Comparison of ENCODE assay signal across 9 cellular contexts in the genomic region with DNA sequence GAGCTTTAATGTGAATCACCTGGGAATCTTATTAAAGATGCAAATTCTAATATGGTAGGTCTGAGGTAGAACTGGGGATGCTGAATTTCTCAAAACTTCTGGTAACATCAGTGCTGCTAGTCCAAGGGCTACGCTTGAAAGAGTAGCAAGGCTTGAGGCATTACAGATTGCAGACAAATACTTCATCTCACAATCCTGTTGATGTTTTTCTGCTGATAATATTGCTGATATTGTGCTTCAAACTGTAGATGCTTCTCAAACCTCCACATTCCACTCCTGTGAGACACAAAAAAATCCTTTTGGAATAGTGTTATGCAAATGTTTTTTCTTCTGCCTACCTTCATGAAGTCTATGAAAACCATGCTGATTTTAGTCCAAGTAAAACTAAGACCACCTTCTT.
"Had no signal": no experiment of that assay in that cellular context is flagged by ENCODE, and none has a peak within 500 bp of the region (broad histone marks: within the 10 kb centered on the region; RNA-seq: fewer than 3 reads in every experiment).

No MANE protein-coding gene starts in this region.

- H3K4me1 ChIP-seq: HAP-1 had no signal

- H3K4me3 ChIP-seq: GM23248, HAP-1, K562 had no signal

- H3K27ac Mint-ChIP-seq: HFFc6 had no signal

- H2AFZ ChIP-seq: GM23248 had no signal

- DNase-seq: GM23248, GOT3, H7, HFFc6 had no signal

- H3K9ac ChIP-seq: GM23248 had no signal

- H3K4me3 Mint-ChIP-seq: HFFc6 had no signal

- H3K27ac ChIP-seq: GM23248, HL-60 had no signal

- FAIRE-seq: HepG2, K562 had no signal

- ATAC-seq: HCT116, HepG2, K562 had no signal

- H3K36me3 ChIP-seq: HAP-1 had no signal
